ENCODE assay signal across 1 cellular context in genomic region chr7:16657656-16658279, GRCh38.
TF ChIP-seq lines count a peak whose summit lies in the region.

No MANE protein-coding gene starts in this region.

TF ChIP-seq in K562, 482 proteins besides CTCF, POLR2A, EP300 and RAD21 (continued from another document and continues in another):
- TF ChIP-seq CHD7 (IDR thresholded peaks at IDR 0.05; ENCODE audit: low read depth, low read length) (no peak), MNT (conservative IDR thresholded peaks at IDR 0.05) (peak; percentile 46 to 67; a peak in 2 of 4 replicates), CCNT2 (IDR thresholded peaks at IDR 0.05; ENCODE audit: borderline replicate concordance, extremely low read depth, insufficient read length, low read depth, low read length) (no peak), RBM25 (IDR thresholded peaks at IDR 0.05; ENCODE audit: low read depth, low read length, severe bottlenecking) (no peak), ZNF384 (IDR thresholded peaks at IDR 0.05; ENCODE audit: low read depth, low read length) (no peak), HNRNPLL (IDR thresholded peaks at IDR 0.05; ENCODE audit: low read depth, low read length, poor library complexity, severe bottlenecking) (no peak), MGA (IDR thresholded peaks at IDR 0.05) (no peak), ZFP30 (CRISPR knock-in tag; IDR thresholded peaks at IDR 0.05; ENCODE audit: borderline replicate concordance) (no peak), CREB5 (CRISPR knock-in tag; IDR thresholded peaks at IDR 0.05) (no peak), ZNF77 (CRISPR knock-in tag; IDR thresholded peaks at IDR 0.05) (no peak), ZNF280A (IDR thresholded peaks at IDR 0.05; ENCODE audit: low read depth, partially characterized antibody) (no peak), PTBP1 (IDR thresholded peaks at IDR 0.05; ENCODE audit: low read depth, low read length) (no peak), HDAC3 (IDR thresholded peaks at IDR 0.05; ENCODE audit: borderline replicate concordance, partially characterized antibody) (peak; percentile 78), FOXJ2 (tag; IDR thresholded peaks at IDR 0.05) (no peak), ZSCAN29 (IDR thresholded peaks at IDR 0.05) (no peak), PHB2 (IDR thresholded peaks at IDR 0.05; ENCODE audit: low read depth) (no peak), ZNF274 (IDR thresholded peaks at IDR 0.05; ENCODE audit: borderline replicate concordance, low read depth, low read length) (no peak), ZNF232 (CRISPR knock-in tag; IDR thresholded peaks at IDR 0.05) (no peak), PCBP2 (IDR thresholded peaks at IDR 0.05; ENCODE audit: low read depth, low read length, poor library complexity, severe bottlenecking) (no peak), IFI16 (CRISPR knock-in tag; IDR thresholded peaks at IDR 0.05) (no peak), ZFX (CRISPR knock-in tag; IDR thresholded peaks at IDR 0.05) (peak; percentile 31; the same call in 1 of the 2 replicates), ZNF79 (CRISPR knock-in tag; IDR thresholded peaks at IDR 0.05; ENCODE audit: low read depth) (no peak)
